39 cellular contexts compared by ENCODE assay signal in genomic region chr21:42069327-42069726, GRCh38. TPM values are rescaled to one million over a fixed set of nuclear protein-coding genes. Genes with fewer than 3 reads are reported as not detected.
"Had no signal": no experiment of that assay in that cellular context is flagged by ENCODE, and none has a peak within 500 bp of the region (broad histone marks: within the 10 kb centered on the region; RNA-seq: fewer than 3 reads in every experiment).

No MANE protein-coding gene starts in this region.

- H3K9me3 ChIP-seq: body of pancreas had no signal

- H3K27me3 Mint-ChIP-seq: activated naive CD4-positive, alpha-beta T cell treated with anti-CD3 and anti-CD28 coated beads, Interleukin-2, amount 50 U/mL, for 24 hours; activated naive CD8-positive, alpha-beta T cell treated with anti-CD3 and anti-CD28 coated beads, Interleukin-2, amount 10 ng/mL, durations not matched to agents 7 days and 5 days; activated T-helper 17 cell treated with anti-CD3 and anti-CD28 coated beads, Interleukin-2, amount 50 U/mL, for 72 hours had no signal

- H3K4me3 ChIP-seq: body of pancreas, K562, PC-9 had no signal

- H3K27ac Mint-ChIP-seq: activated CD4-positive, alpha-beta memory T cell treated with anti-CD3 and anti-CD28 coated beads, Interleukin-2, amount 10 ng/mL, durations not matched to agents 7 days and 5 days; activated naive CD4-positive, alpha-beta T cell treated with anti-CD3 and anti-CD28 coated beads, Interleukin-2, amount 50 U/mL, for 24 hours; activated naive CD8-positive, alpha-beta T cell treated with anti-CD3 and anti-CD28 coated beads, Interleukin-2, amount 10 ng/mL, durations not matched to agents 7 days and 5 days; activated T-cell treated with anti-CD3 and anti-CD28 coated beads, Interleukin-2, amount 50 U/mL, for 72 hours; activated T-helper 17 cell treated with anti-CD3 and anti-CD28 coated beads, Interleukin-2, amount 50 U/mL, for 72 hours had no signal

- H3K36me3 Mint-ChIP-seq: activated naive CD4-positive, alpha-beta T cell treated with anti-CD3 and anti-CD28 coated beads, Interleukin-2, amount 50 U/mL, for 24 hours; activated naive CD8-positive, alpha-beta T cell treated with anti-CD3 and anti-CD28 coated beads, Interleukin-2, amount 10 ng/mL, durations not matched to agents 7 days and 5 days had no signal

- H3K27ac ChIP-seq: body of pancreas, PC-9, RWPE1, VCaP had no signal

- H3K4me3 Mint-ChIP-seq: activated CD4-positive, alpha-beta memory T cell treated with anti-CD3 and anti-CD28 coated beads, Interleukin-2, amount 10 ng/mL, durations not matched to agents 7 days and 5 days; activated naive CD4-positive, alpha-beta T cell treated with anti-CD3 and anti-CD28 coated beads, Interleukin-2, amount 50 U/mL, for 24 hours; activated naive CD8-positive, alpha-beta T cell treated with anti-CD3 and anti-CD28 coated beads, Interleukin-2, amount 10 ng/mL, durations not matched to agents 7 days and 5 days; activated T-cell treated with anti-CD3 and anti-CD28 coated beads, Interleukin-2, amount 50 U/mL, for 72 hours; activated T-helper 17 cell treated with anti-CD3 and anti-CD28 coated beads, Interleukin-2, amount 50 U/mL, for 72 hours had no signal

- H3K9me3 Mint-ChIP-seq: activated CD4-positive, alpha-beta memory T cell treated with anti-CD3 and anti-CD28 coated beads, Interleukin-2, amount 10 ng/mL, durations not matched to agents 7 days and 5 days; activated naive CD4-positive, alpha-beta T cell treated with anti-CD3 and anti-CD28 coated beads, Interleukin-2, amount 50 U/mL, for 24 hours; activated naive CD8-positive, alpha-beta T cell treated with anti-CD3 and anti-CD28 coated beads, Interleukin-2, amount 10 ng/mL, durations not matched to agents 7 days and 5 days; activated T-cell treated with anti-CD3 and anti-CD28 coated beads, Interleukin-2, amount 50 U/mL, for 72 hours; activated T-helper 17 cell treated with anti-CD3 and anti-CD28 coated beads, Interleukin-2, amount 50 U/mL, for 72 hours had no signal

- DNase-seq: activated CD4-positive, alpha-beta memory T cell treated with anti-CD3 and anti-CD28 coated beads, Interleukin-2, amount 10 ng/mL, durations not matched to agents 7 days and 5 days; activated CD4-positive, alpha-beta T cell treated with anti-CD3 and anti-CD28 coated beads for 1 hour; activated CD4-positive, alpha-beta T cell treated with anti-CD3 and anti-CD28 coated beads for 48 hours; activated CD4-positive, CD25-positive, alpha-beta regulatory T cell; activated gamma-delta T cell; activated naive CD4-positive, alpha-beta T cell treated with Interleukin-2 at 50 U/mL for 16 hours; activated naive CD8-positive, alpha-beta T cell treated with anti-CD3 and anti-CD28 coated beads, Interleukin-2, amount 10 ng/mL, durations not matched to agents 7 days and 5 days; activated T-cell treated with anti-CD3 and anti-CD28 coated beads, Interleukin-2, amount 50 U/mL, for 1 hour; activated T-cell treated with anti-CD3 and anti-CD28 coated beads, Interleukin-2, amount 50 U/mL, for 72 hours; amygdala; body of pancreas; Karpas-422; NCI-H1105; NCI-H1417 treated with DMSO at 0.1 percent for 48 hours; NCI-H187 treated with DMSO at 0.1 percent for 48 hours; NCI-H2081; NCI-H2171 treated with DMSO at 0.1 percent for 48 hours; NCI-H2227 treated with DMSO at 0.1 percent for 48 hours; NCI-H446; NCI-H510A treated with DMSO at 0.1 percent for 48 hours; NCI-H526 treated with DMSO at 0.1 percent for 48 hours; NCI-H774; PC-9; SIG-M5; SW 1271; T-helper 1 cell; T-helper 9 cell had no signal

- ATAC-seq: activated T-cell treated with anti-CD3 and anti-CD28 coated beads, Interleukin-2, amount 50 U/mL, for 72 hours; activated T-helper 17 cell treated with anti-CD3 and anti-CD28 coated beads, Interleukin-2, amount 50 U/mL, for 72 hours; body of pancreas; K562; Right ventricle myocardium inferior; SK-N-SH treated with all-trans-retinoic acid at 6 μM for 48 hours had no signal

- H3K27me3 ChIP-seq: body of pancreas had no signal

RNA-seq across cellular contexts. Expression of gene UMODL1, which starts 1.8 kb away (rescaled TPM):
- total RNA-seq: activated CD8-positive, alpha-beta memory T cell treated with anti-CD3 and anti-CD28 coated beads for 36 hours; astrocyte; body of pancreas; bronchial epithelial cell; K562; MCF 10A; PC-9; Right ventricle myocardium inferior; SK-MEL-5 had no signal
